8 cellular contexts compared by ENCODE assay signal in the genomic region with DNA sequence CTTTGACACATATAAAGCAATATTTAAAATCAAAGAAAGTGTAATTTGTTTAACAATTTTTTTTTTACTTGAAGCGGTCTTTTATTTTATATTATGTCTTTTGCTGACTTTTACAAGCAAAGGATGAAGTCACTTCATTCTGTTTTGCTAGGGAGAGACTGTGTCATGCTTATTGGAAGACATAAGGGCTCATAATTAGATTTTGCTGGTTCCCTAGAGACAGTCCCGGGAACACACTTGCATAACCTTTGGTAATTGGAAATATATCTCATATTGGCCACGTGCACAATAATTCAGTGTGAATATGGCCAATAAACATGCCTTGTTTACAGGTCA. TPM values are rescaled to one million over a fixed set of nuclear protein-coding genes. Genes with fewer than 3 reads are reported as not detected.
DNase-seq lines count a peak whose midpoint lies in the region; ATAC-seq and TF ChIP-seq lines count a peak whose summit lies in the region.

No MANE protein-coding gene starts in this region.

- H3K4me3 ChIP-seq in GM08714 (ENCODE audit: low read length): peak overlapping the region; percentile 96; the same call in 1 of the 2 replicates
- H3K4me3 ChIP-seq in MG63: peak overlapping the region; percentile 92
- peak overlapping the region; percentile 74 to 93 (median 84) for H3K4me3 ChIP-seq in esophagus muscularis mucosa

- intact Hi-C loops in esophagus muscularis mucosa (cut with DNase I): no loop called here

- no peak for TF ChIP-seq EP300 in esophagus muscularis mucosa (IDR thresholded peaks at IDR 0.05)

- ATAC-seq in GM21723 (IDR thresholded peaks at IDR 0.05; ENCODE audit: unreplicated experiment) (no peak), GM21529 (IDR thresholded peaks at IDR 0.05; ENCODE audit: unreplicated experiment) (no peak)

- TF ChIP-seq CTCF in esophagus muscularis mucosa (IDR thresholded peaks at IDR 0.05): no peak

- H3K9me3 ChIP-seq in MG63 (no peaks in the 10 kb centered on the region), esophagus muscularis mucosa (no peaks in the 10 kb centered on the region)

- WGBS in esophagus muscularis mucosa: 40% methylated on average over 3 of the region's 3 CpGs

- H3K4me1 ChIP-seq in esophagus muscularis mucosa: peaks cover 4 to 23% (median 19%) of the 10 kb centered on the region in 4 donors

- DNase-seq in MG63 (no peak), esophagus muscularis mucosa (ENCODE audit: extremely low spot score) (no peak), retina (peak; percentile 8), G401 (ENCODE audit: low spot score) (no peak)
- DNase-seq in activated CD4-positive, alpha-beta T cell treated with anti-CD3 and anti-CD28 coated beads for 48 hours: no peak

- no peak for TF ChIP-seq POLR2A in esophagus muscularis mucosa (IDR thresholded peaks at IDR 0.05; ENCODE audit: low read depth)

- H3K27me3 ChIP-seq in MG63 (no peaks in the 10 kb centered on the region), esophagus muscularis mucosa (no peaks in the 10 kb centered on the region)

- peak overlapping the region; percentile 82 to 86 (median 82) for H3K27ac ChIP-seq in esophagus muscularis mucosa (replicated peaks in 1 of 4)

- peaks cover 9% of the 10 kb centered on the region; the same call in 1 of the 2 replicates for H3K36me3 ChIP-seq in MG63
- H3K36me3 ChIP-seq in esophagus muscularis mucosa: no peaks in the 10 kb centered on the region

- in situ Hi-C loops in G401 (cut with HindIII; ENCODE audit: low sequenced_read_pairs): no loop called here

RNA-seq across cellular contexts. Expression of a gene that starts 0.4 kb away (rescaled TPM):
- total RNA-seq in MG63 (2014; rRNA removed; shearing (Covaris generic); ENCODE audit: low replicate concordance): 9.3 and 18.4 TPM in 2 replicates
- total RNA-seq in esophagus muscularis mucosa: 100 to 1,000 TPM; 272 to 430 (median 363) TPM
- total RNA-seq in G401 (2014; rRNA removed; shearing (Covaris generic)): 32.5 and 42.2 TPM in 2 replicates

RNA-seq across cellular contexts. Expression of a gene that starts 7.3 kb away (rescaled TPM):
- total RNA-seq in MG63 (2014; rRNA removed; shearing (Covaris generic); ENCODE audit: low replicate concordance): not detected in 2 replicates
- under 1 TPM in 3 of 4 donors, not detected in 1; 0.34 to 0.66 (median 0.52) TPM for total RNA-seq in esophagus muscularis mucosa
- total RNA-seq in G401 (2014; rRNA removed; shearing (Covaris generic)): not detected in 2 replicates

RNA-seq across cellular contexts. Expression of a gene that starts 47.1 kb away (rescaled TPM):
- not detected in 2 replicates for total RNA-seq in MG63 (2014; rRNA removed; shearing (Covaris generic); ENCODE audit: low replicate concordance)
- total RNA-seq in esophagus muscularis mucosa: not detected
- total RNA-seq in G401 (2014; rRNA removed; shearing (Covaris generic)): not detected in 2 replicates
